In genomic region chr1:86395771-86396502, GRCh38 we compare ENCODE assay signal across 8 cellular contexts. TPM values are rescaled to one million over a fixed set of nuclear protein-coding genes. Genes with fewer than 3 reads are reported as not detected.
DNase-seq lines count a peak whose midpoint lies in the region; ATAC-seq and TF ChIP-seq lines count a peak whose summit lies in the region.

Gene ODF2L, minus strand, starts transcription at chr1:86396323. Its CDS starts 9,296 bp downstream, at chr1:86387027.

- no peaks in the 10 kb centered on the region for H3K4me1 ChIP-seq in mucosa of descending colon (ENCODE audit: low read depth)

- no peaks in the 10 kb centered on the region for H3K27me3 Mint-ChIP-seq in IgD-negative memory B cell

- peak within 1 kb of the TSS; percentile 95 to 98 (median 97) for H3K27ac Mint-ChIP-seq in IgD-negative memory B cell

- no peak for TF ChIP-seq CTCF in mucosa of descending colon (IDR thresholded peaks at IDR 0.05)

- no peaks in the 10 kb centered on the region for H3K9me3 Mint-ChIP-seq in IgD-negative memory B cell

- H3K9me3 ChIP-seq in mucosa of descending colon, result no peaks in the 10 kb centered on the region

- H3K36me3 Mint-ChIP-seq in IgD-negative memory B cell, result peaks cover 11% of the 10 kb centered on the region

- H3K4me1 Mint-ChIP-seq in IgD-negative memory B cell, result peaks cover 39 to 51% (median 41%) of the 10 kb centered on the region in 3 donors

- DNase-seq in DMS 273 (lab: John Stamatoyannopoulos, UW; ENCODE audit: unreplicated experiment) (peak; percentile 88), OCI-M2 (lab: John Stamatoyannopoulos, UW; ENCODE audit: unreplicated experiment) (peak; percentile 40), activated T-cell treated with anti-CD3 and anti-CD28 coated beads for 4 hours (peak; percentile 79), epidermal melanocyte (ENCODE audit: insufficient read length, low spot score) (peak; percentile 54), mucosa of descending colon (peak; percentile 94 to 96 (median 95))
- peak; percentile 84 for DNase-seq in stimulated activated CD8-positive, alpha-beta memory T cell treated with anti-CD3 and anti-CD28 coated beads, Interleukin-4, amount 100 ng/mL, for 24 hours (ENCODE audit: low read depth)

- intact Hi-C loops in mucosa of descending colon (cut with DNase I, micrococcal nuclease), result no loop called here

- peak within 1 kb of the TSS; percentile 97 to 99 (median 98) for H3K4me3 Mint-ChIP-seq in IgD-negative memory B cell

- ATAC-seq in GM21529 (IDR thresholded peaks at IDR 0.05; ENCODE audit: unreplicated experiment) (peak; percentile 100), mucosa of descending colon (peak; percentile 100)

- H3K4me3 ChIP-seq in mucosa of descending colon, result peak within 1 kb of the TSS; percentile 64

- H3K36me3 ChIP-seq in mucosa of descending colon (ENCODE audit: low read depth), result no peaks in the 10 kb centered on the region

RNA-seq across cellular contexts. Expression of gene ODF2L, which starts in this region (rescaled TPM):
- 23.1 TPM for polyA plus RNA-seq in IgD-negative memory B cell
- total RNA-seq in mucosa of descending colon, result 10 to 100 TPM; 23.1 to 41.9 (median 40.8) TPM

Comparison
In these comparisons a context has a peak if more than half of its experiments do, and no peak if none do; other contexts are left out.
1. Peak in every context shown above with its lines: DNase-seq, ATAC-seq and H3K4me3 ChIP-seq.
2. DNase-seq: peak in every context shown above with its lines; median percentile 95 in mucosa of descending colon; 88 in DMS 273; 84 in stimulated activated CD8-positive, alpha-beta memory T cell treated with anti-CD3 and anti-CD28 coated beads, Interleukin-4, amount 100 ng/mL, for 24 hours; 79 in activated T-cell treated with anti-CD3 and anti-CD28 coated beads for 4 hours; 54 in epidermal melanocyte; 40 in OCI-M2.